ENCODE assay signal across 8 cellular contexts in genomic region chr4:86977621-86978184, GRCh38. TPM values are rescaled to one million over a fixed set of nuclear protein-coding genes. Genes with fewer than 3 reads are reported as not detected.
DNase-seq lines count a peak whose midpoint lies in the region; ATAC-seq, FAIRE-seq and TF ChIP-seq lines count a peak whose summit lies in the region.

No MANE protein-coding gene starts in this region.

- peaks cover 1 to 7% of the 10 kb centered on the region in 2 donors for H3K4me1 ChIP-seq in small intestine (ENCODE audit: control insufficient read depth in 2 of 2, insufficient read depth in 1 of 2, low read depth in 1 of 2, low read length in 1 of 2)
- H3K4me1 ChIP-seq in vagina, result peaks cover 29% of the 10 kb centered on the region

- no peak for TF ChIP-seq POLR2A in vagina (IDR thresholded peaks at IDR 0.05)

- intact Hi-C loops in vagina (cut with DNase I), result no loop called here

- no peak for FAIRE-seq in small intestine (lab: Jason Lieb, UNC)

- no peak overlapping the region for H3K4me3 ChIP-seq in choroid plexus epithelial cell (ENCODE audit: low read depth, low read length)
- no peak overlapping the region for H3K4me3 ChIP-seq in small intestine (ENCODE audit: low read depth in 1 of 2, low read length in 2 of 2)
- H3K4me3 ChIP-seq in vagina, result no peak overlapping the region

- H3K27me3 ChIP-seq in small intestine (ENCODE audit: control insufficient read depth in 2 of 2, insufficient read depth in 2 of 2, low read length in 2 of 2) (no peaks in the 10 kb centered on the region), vagina (no peaks in the 10 kb centered on the region)

- peak; percentile 22 for DNase-seq in stimulated activated CD4-positive, alpha-beta T cell treated with anti-CD3 and anti-CD28 coated beads, Interleukin-15, amount 100 ng/mL, for 24 hours
- no peak for DNase-seq in stimulated activated CD4-positive, alpha-beta T cell treated with anti-CD3 and anti-CD28 coated beads, Interleukin-12 subunit alpha, Interleukin-12 subunit beta, amount 100 ng/mL, for 4 hours
- peak; percentile 1 for DNase-seq in NCI-H146 treated with DMSO at 0.1 percent for 48 hours (lab: John Stamatoyannopoulos, UW; ENCODE audit: unreplicated experiment)
- DNase-seq in choroid plexus epithelial cell (ENCODE audit: low read depth), result peak; percentile 80
- peak; percentile 93 for DNase-seq in small intestine
- DNase-seq in vagina (ENCODE audit: extremely low spot score in 2 of 2), result no peak
- no peak for DNase-seq in ureter (ENCODE audit: low spot score)

- WGBS in small intestine, 3 donors, result 8 to 46% (median 14%) methylated on average over 5 of the region's 5 CpGs

- TF ChIP-seq CTCF in choroid plexus epithelial cell (conservative IDR thresholded peaks at IDR 0.05; ENCODE audit: low read depth, low read length) (no peak), vagina (IDR thresholded peaks at IDR 0.05) (no peak)

- no peaks in the 10 kb centered on the region for H3K36me3 ChIP-seq in small intestine (ENCODE audit: control insufficient read depth in 2 of 2, insufficient read depth in 2 of 2, low read length in 2 of 2)
- no peaks in the 10 kb centered on the region for H3K36me3 ChIP-seq in vagina

- ATAC-seq in HG02610 (IDR thresholded peaks at IDR 0.05; ENCODE audit: unreplicated experiment), result peak; percentile 91

- H3K9me3 ChIP-seq in small intestine (ENCODE audit: control insufficient read depth, low read depth) (no peaks in the 10 kb centered on the region), vagina (no peaks in the 10 kb centered on the region)

- peak overlapping the region; percentile 60 to 62 for H3K27ac ChIP-seq in small intestine (ENCODE audit: low read depth in 1 of 2, low read length in 1 of 2)
- H3K27ac ChIP-seq in vagina, result no peak overlapping the region

RNA-seq across cellular contexts. Expression of gene AFF1, which starts 42.9 kb away (rescaled TPM):
- polyA plus RNA-seq in small intestine, result 10 to 100 TPM in 1 of 3 donors, 1 to 10 TPM in 2; 5.4 to 11.4 (median 9.4) TPM
- 99.9 TPM for total RNA-seq in vagina
- 194 TPM for total RNA-seq in ureter

Comparison
In these comparisons a context has a peak if more than half of its experiments do, and no peak if none do; other contexts are left out.
1. DNase-seq: peak in stimulated activated CD4-positive, alpha-beta T cell treated with anti-CD3 and anti-CD28 coated beads, Interleukin-15, amount 100 ng/mL, for 24 hours (single experiment), NCI-H146 treated with DMSO at 0.1 percent for 48 hours (single experiment), choroid plexus epithelial cell (single experiment) and small intestine (single experiment); none in stimulated activated CD4-positive, alpha-beta T cell treated with anti-CD3 and anti-CD28 coated beads, Interleukin-12 subunit alpha, Interleukin-12 subunit beta, amount 100 ng/mL, for 4 hours (single experiment), vagina (0 of 2) and ureter (single experiment).